9 cellular contexts compared by ENCODE assay signal in genomic region chr1:192477630-192478029, GRCh38.
DNase-seq lines count a peak whose midpoint lies in the region; ATAC-seq and TF ChIP-seq lines count a peak whose summit lies in the region.
"Had no signal": no experiment of that assay in that cellular context is flagged by ENCODE, and none has a peak within 500 bp of the region (broad histone marks: within the 10 kb centered on the region; RNA-seq: fewer than 3 reads in every experiment).

No MANE protein-coding gene starts in this region.

- no peak overlapping the region for H3K4me3 ChIP-seq in CD4-positive, CD25-positive, alpha-beta regulatory T cell (ENCODE audit: low read depth, low read length)
- H3K4me3 ChIP-seq in psoas muscle = no peak overlapping the region
- H3K4me3 ChIP-seq: SK-N-MC had no signal

- 5 to 16% (median 7%) methylated on average over 2 of the region's 2 CpGs for WGBS in psoas muscle, 3 donors

- DNase-seq in CD4-positive, CD25-positive, alpha-beta regulatory T cell = peak in 2 of 3 donors; percentile 61 to 63
- DNase-seq in RPMI8226 (peak; percentile 16), fibroblast of gingiva (ENCODE audit: low read depth) (peak; percentile 41), psoas muscle (no peak), D341Med (ENCODE audit: low spot score) (no peak), substantia nigra (lab: John Stamatoyannopoulos, UW) (no peak)

- no peaks in the 10 kb centered on the region for H3K9me3 Mint-ChIP-seq in CD4-positive, CD25-positive, alpha-beta regulatory T cell

- H3K4me1 Mint-ChIP-seq in CD4-positive, CD25-positive, alpha-beta regulatory T cell = peaks cover 0 to 4% (median 0%) of the 10 kb centered on the region in 4 donors

- no peaks in the 10 kb centered on the region for H3K27me3 Mint-ChIP-seq in CD4-positive, CD25-positive, alpha-beta regulatory T cell

- intact Hi-C loops in psoas muscle (cut with DNase I) = loop anchor here (2.0 to 10.0 kb wide), 3 partner anchors 127 to 540 kb away; no protein-coding TSS in a partner anchor

- H3K27ac ChIP-seq in CD4-positive, CD25-positive, alpha-beta regulatory T cell (ENCODE audit: insufficient read depth, low read length, poor library complexity, severe bottlenecking) = no peak overlapping the region
- no peak overlapping the region for H3K27ac ChIP-seq in psoas muscle
- no peak overlapping the region for H3K27ac ChIP-seq in substantia nigra (ENCODE audit: low read depth, low read length, poor library complexity, severe bottlenecking)
- H3K27ac ChIP-seq: SK-N-MC had no signal

- H3K4me3 Mint-ChIP-seq in CD4-positive, CD25-positive, alpha-beta regulatory T cell = no peak overlapping the region

- no peak overlapping the region for H3K27ac Mint-ChIP-seq in CD4-positive, CD25-positive, alpha-beta regulatory T cell

- peak; percentile 24 for TF ChIP-seq CTCF in psoas muscle (IDR thresholded peaks at IDR 0.05)

- no peaks in the 10 kb centered on the region for H3K36me3 ChIP-seq in CD4-positive, CD25-positive, alpha-beta regulatory T cell (ENCODE audit: control insufficient read depth, insufficient read depth, low read length)
- H3K36me3 ChIP-seq in psoas muscle (ENCODE audit: insufficient read depth in 1 of 2, low read depth in 1 of 2) = no peaks in the 10 kb centered on the region

- peaks cover 9% of the 10 kb centered on the region for H3K27me3 ChIP-seq in CD4-positive, CD25-positive, alpha-beta regulatory T cell (ENCODE audit: control insufficient read depth, insufficient read depth, low read length)
- no peaks in the 10 kb centered on the region for H3K27me3 ChIP-seq in psoas muscle (ENCODE audit: insufficient read depth in 3 of 3, low read length in 2 of 3)

- ATAC-seq in CD4-positive, CD25-positive, alpha-beta regulatory T cell (ENCODE audit: low read depth in 2 of 2) = peak; percentile 75 to 78
- peak; percentile 40 for ATAC-seq in GM18873 (IDR thresholded peaks at IDR 0.05; ENCODE audit: low FRiP score, unreplicated experiment)
- ATAC-seq in HG03442 (IDR thresholded peaks at IDR 0.05; ENCODE audit: unreplicated experiment) = peak; percentile 52
- ATAC-seq in psoas muscle = no peak

- H3K36me3 Mint-ChIP-seq in CD4-positive, CD25-positive, alpha-beta regulatory T cell = no peaks in the 10 kb centered on the region

- no peaks in the 10 kb centered on the region for H3K4me1 ChIP-seq in CD4-positive, CD25-positive, alpha-beta regulatory T cell (ENCODE audit: control insufficient read depth, insufficient read depth, low read length, poor library complexity, severe bottlenecking)
- H3K4me1 ChIP-seq in psoas muscle = no peaks in the 10 kb centered on the region

- H3K9me3 ChIP-seq in CD4-positive, CD25-positive, alpha-beta regulatory T cell (ENCODE audit: control insufficient read depth in 2 of 2, low read length in 2 of 2) = no peaks in the 10 kb centered on the region
- H3K9me3 ChIP-seq in psoas muscle = no peaks in the 10 kb centered on the region

Comparison
In these comparisons a context has a peak if more than half of its experiments do, and no peak if none do; other contexts are left out.
1. ATAC-seq: peak in CD4-positive, CD25-positive, alpha-beta regulatory T cell (2 of 2), GM18873 (single experiment) and HG03442 (single experiment); none in psoas muscle (0 of 4).
2. DNase-seq: peak in CD4-positive, CD25-positive, alpha-beta regulatory T cell (2 of 3), RPMI8226 (single experiment) and fibroblast of gingiva (single experiment); none in psoas muscle (0 of 2), D341Med (single experiment) and substantia nigra (0 of 49).